8 cellular contexts compared by ENCODE assay signal in the genomic region with DNA sequence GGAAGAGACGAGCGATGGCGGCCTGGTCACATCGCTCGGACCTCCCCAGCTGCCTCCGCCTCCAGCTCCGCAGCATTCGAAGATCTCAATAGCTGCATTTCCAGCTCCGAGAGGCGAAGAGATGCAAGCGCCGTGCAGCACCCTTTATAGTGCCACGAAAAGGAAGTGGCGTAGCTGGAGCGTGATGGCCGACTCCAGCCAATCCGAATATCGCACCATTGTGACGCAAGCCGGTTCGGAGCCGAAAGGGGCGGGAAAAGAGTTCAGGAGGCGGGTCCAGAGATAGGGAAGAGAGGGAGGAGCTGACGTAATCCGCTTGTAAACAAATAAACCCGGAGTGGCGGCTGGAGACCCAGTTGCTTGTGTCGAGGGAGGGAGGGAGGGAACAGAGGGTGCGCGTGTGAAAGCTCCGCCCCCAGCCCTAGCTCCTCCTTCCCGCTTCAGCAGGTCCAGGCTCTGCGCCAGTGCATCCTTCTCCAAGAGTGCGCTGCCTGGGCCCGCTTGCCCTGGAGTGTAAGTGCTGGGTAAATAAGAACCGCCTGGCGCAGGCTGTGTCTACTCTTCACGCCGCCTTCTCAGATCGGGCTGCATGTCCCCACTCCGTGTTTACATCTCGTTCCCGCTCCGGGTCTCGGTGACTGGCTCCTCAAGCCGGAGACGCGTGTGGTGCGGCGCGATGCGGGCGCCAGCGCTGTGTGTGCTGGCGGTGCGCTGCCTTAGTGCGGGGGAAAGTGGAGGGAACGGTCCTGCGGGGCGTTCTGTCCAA. TPM values are rescaled to one million over a fixed set of nuclear protein-coding genes. Genes with fewer than 3 reads are reported as not detected.
DNase-seq lines count a peak whose midpoint lies in the region; ATAC-seq and TF ChIP-seq lines count a peak whose summit lies in the region.

A gene with protein sequence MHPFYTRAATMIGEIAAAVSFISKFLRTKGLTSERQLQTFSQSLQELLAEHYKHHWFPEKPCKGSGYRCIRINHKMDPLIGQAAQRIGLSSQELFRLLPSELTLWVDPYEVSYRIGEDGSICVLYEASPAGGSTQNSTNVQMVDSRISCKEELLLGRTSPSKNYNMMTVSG (minus strand): TSS at position 116 of the 766 bp plus-strand sequence. CDS start 311 bp downstream, outside the sequence.

- H3K4me3 ChIP-seq in prostate gland: peak within 1 kb of the TSS; percentile 77 to 100
- peak within 1 kb of the TSS; percentile 94 for H3K4me3 ChIP-seq in urinary bladder (ENCODE audit: low read depth, low read length)

- peak in 2 of 4 experiments; percentile 34 to 41 for TF ChIP-seq CTCF in prostate gland (IDR thresholded peaks at IDR 0.05)

- under 1% methylated on average over 60 of the region's 61 CpGs for WGBS in prostate gland
- under 1% methylated on average over 61 of the region's 61 CpGs for WGBS in urinary bladder

- H3K36me3 ChIP-seq in prostate gland (no peaks in the 10 kb centered on the region), urinary bladder (ENCODE audit: insufficient read depth) (no peaks in the 10 kb centered on the region)

- H3K4me1 ChIP-seq in prostate gland (replicated peaks) (no peaks in the 10 kb centered on the region), urinary bladder (ENCODE audit: insufficient read depth) (no peaks in the 10 kb centered on the region)

- DNase-seq in NCI-H187 treated with DMSO at 0.1 percent for 48 hours (lab: John Stamatoyannopoulos, UW): peak; percentile 98
- DNase-seq in anterior cingulate cortex (lab: John Stamatoyannopoulos, UW): peak; percentile 92 to 100 (median 100)
- peak; percentile 98 for DNase-seq in left ventricle myocardium superior
- DNase-seq in prostate gland (ENCODE audit: low spot score): peak; percentile 99

- no peaks in the 10 kb centered on the region for H3K27me3 ChIP-seq in prostate gland (replicated peaks; ENCODE audit: insufficient read depth)

- ATAC-seq in GM18499 (IDR thresholded peaks at IDR 0.05; ENCODE audit: insufficient read depth, unreplicated experiment) (peak; percentile 48), HG02943 (IDR thresholded peaks at IDR 0.05; ENCODE audit: low read depth, unreplicated experiment) (peak; percentile 73), left ventricle myocardium superior (peak; percentile 90)

- peak; percentile 97 for TF ChIP-seq POLR2A in prostate gland (IDR thresholded peaks at IDR 0.05)

- H3K27ac ChIP-seq in prostate gland (peak within 1 kb of the TSS; percentile 98 to 100), urinary bladder (ENCODE audit: low read depth) (peak within 1 kb of the TSS; percentile 99)

- no peaks in the 10 kb centered on the region for H3K9me3 ChIP-seq in prostate gland

- intact Hi-C loops in T-helper 2 cell treated with Interferon-gamma antibody and Interleukin-4, amounts not matched to agents 100 ng/mL and 5 ng/mL, for 36 hours (cut with micrococcal nuclease): loop anchor here (1.0 to 5.0 kb wide), 15 partner anchors 39 to 1531 kb away; a partner anchor contains a TSS
- intact Hi-C loops in left ventricle myocardium superior (cut with micrococcal nuclease) (loop anchor here (10.0 kb wide), 2 partner anchors 99 to 561 kb away; no protein-coding TSS in a partner anchor), prostate gland (cut with DNase I) (loop anchor here (2.0 to 10.0 kb wide), 5 partner anchors 96 to 571 kb away; no protein-coding TSS in a partner anchor)

RNA-seq across cellular contexts. Expression of the gene that starts here (rescaled TPM):
- 96.5 and 97.7 TPM in 2 replicates for total RNA-seq in T-helper 2 cell treated with Interferon-gamma antibody and Interleukin-4, amounts not matched to agents 100 ng/mL and 5 ng/mL, for 36 hours
- 74.6 TPM for total RNA-seq in left ventricle myocardium superior
- total RNA-seq in prostate gland: 10 to 100 TPM; 52.7 to 56.9 TPM
- 32.8 TPM for total RNA-seq in urinary bladder
- polyA plus RNA-seq in urinary bladder: 50.6 TPM

Comparison
In these comparisons a context has a peak if more than half of its experiments do, and no peak if none do; other contexts are left out.
1. Peak in every context shown above with its lines: DNase-seq, ATAC-seq, H3K4me3 ChIP-seq and H3K27ac ChIP-seq.